In genomic region chr13:47997384-47997783, GRCh38 we compare ENCODE assay signal across 21 cellular contexts.
"Had no signal": no experiment of that assay in that cellular context is flagged by ENCODE, and none has a peak within 500 bp of the region (broad histone marks: within the 10 kb centered on the region; RNA-seq: fewer than 3 reads in every experiment).

No MANE protein-coding gene starts in this region.

- H3K27me3 ChIP-seq: adrenal gland, breast epithelium, esophagus squamous epithelium, neutrophil, pancreas, spleen, tibial nerve had no signal

- H3K27ac Mint-ChIP-seq: activated naive CD4-positive, alpha-beta T cell treated with anti-CD3 and anti-CD28 coated beads, Interleukin-2, amount 10 ng/mL, durations not matched to agents 7 days and 5 days; dendritic cell treated with granulocyte-macrophage colony-stimulating factor and Interleukin-4, amounts not matched to agents 40 ng/mL and 50 ng/mL, for 4 days had no signal

- ATAC-seq: mucosa of descending colon; naive thymus-derived CD4-positive, alpha-beta T cell; pancreas had no signal

- H3K9me3 Mint-ChIP-seq: activated naive CD4-positive, alpha-beta T cell treated with anti-CD3 and anti-CD28 coated beads, Interleukin-2, amount 10 ng/mL, durations not matched to agents 7 days and 5 days; dendritic cell treated with granulocyte-macrophage colony-stimulating factor and Interleukin-4, amounts not matched to agents 40 ng/mL and 50 ng/mL, for 4 days; immature natural killer cell; naive thymus-derived CD4-positive, alpha-beta T cell had no signal

- H3K4me3 ChIP-seq: adrenal gland, breast epithelium, esophagus squamous epithelium, mucosa of descending colon, pancreas, spleen, tibial nerve had no signal

- H3K4me3 Mint-ChIP-seq: activated naive CD4-positive, alpha-beta T cell treated with anti-CD3 and anti-CD28 coated beads, Interleukin-2, amount 10 ng/mL, durations not matched to agents 7 days and 5 days; dendritic cell treated with granulocyte-macrophage colony-stimulating factor and Interleukin-4, amounts not matched to agents 40 ng/mL and 50 ng/mL, for 4 days; immature natural killer cell had no signal

- DNase-seq: activated CD4-positive, alpha-beta T cell treated with anti-CD3 and anti-CD28 coated beads for 1 hour; activated CD4-positive, alpha-beta T cell treated with anti-CD3 and anti-CD28 coated beads, Interleukin-2, amount 50 U/mL, for 4 hours; activated naive CD4-positive, alpha-beta T cell treated with anti-CD3 and anti-CD28 coated beads, Interleukin-2, amount 10 ng/mL, durations not matched to agents 7 days and 5 days; adrenal gland; effector CD8-positive, alpha-beta T cell; esophagus squamous epithelium; immature natural killer cell; kidney glomerular epithelial cell; mesenchymal stem cell; mucosa of descending colon; naive thymus-derived CD4-positive, alpha-beta T cell; pancreas; spleen; stimulated activated CD4-positive, alpha-beta T cell treated with anti-CD3 and anti-CD28 coated beads, Interleukin-4, amount 100 ng/mL, for 4 hours; stimulated activated naive CD4-positive, alpha-beta T cell; SW 1271; WERI-Rb-1 had no signal

- H3K27me3 Mint-ChIP-seq: activated naive CD4-positive, alpha-beta T cell treated with anti-CD3 and anti-CD28 coated beads, Interleukin-2, amount 10 ng/mL, durations not matched to agents 7 days and 5 days; dendritic cell treated with granulocyte-macrophage colony-stimulating factor and Interleukin-4, amounts not matched to agents 40 ng/mL and 50 ng/mL, for 4 days; naive thymus-derived CD4-positive, alpha-beta T cell had no signal

- H3K36me3 ChIP-seq: adrenal gland, breast epithelium, pancreas, WERI-Rb-1 had no signal

- H3K9me3 ChIP-seq: adrenal gland, breast epithelium, esophagus squamous epithelium, mucosa of descending colon, neutrophil, pancreas, spleen, tibial nerve had no signal

- H3K27ac ChIP-seq: adrenal gland, breast epithelium, esophagus squamous epithelium, neutrophil, pancreas, spleen, tibial nerve, WERI-Rb-1 had no signal
